12 cellular contexts compared by ENCODE assay signal in the genomic region with DNA sequence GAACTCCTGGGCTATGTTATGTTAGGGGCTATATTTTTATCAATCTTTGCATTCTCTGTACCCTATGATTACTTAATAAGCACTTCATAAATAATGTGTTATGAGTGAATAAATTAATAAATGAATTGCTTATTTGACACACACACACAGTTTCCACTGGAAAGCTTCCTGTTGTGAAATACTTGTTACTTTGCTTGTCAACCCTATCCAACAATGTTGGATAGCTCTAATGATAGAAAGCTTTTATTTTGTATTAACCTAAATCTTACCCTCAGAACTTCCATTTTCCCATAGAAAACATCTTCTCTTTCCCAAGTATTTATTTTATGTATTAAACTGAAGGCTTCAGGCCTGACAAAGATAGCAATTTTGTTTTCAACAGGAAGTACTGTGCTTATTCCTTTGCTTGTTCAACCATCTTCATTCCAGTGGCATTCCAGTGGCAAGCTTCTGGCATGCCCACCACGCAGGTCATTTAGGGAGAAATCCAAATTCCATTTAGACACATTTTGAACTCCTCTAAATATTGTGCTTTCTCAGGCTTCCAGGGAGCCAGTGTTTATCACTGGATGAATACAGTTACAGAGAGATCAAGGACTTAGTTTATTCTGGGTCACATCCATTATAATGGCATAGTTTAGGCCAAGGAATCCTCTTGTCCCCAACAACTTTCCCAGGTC.
DNase-seq lines count a peak whose midpoint lies in the region; ATAC-seq, FAIRE-seq and TF ChIP-seq lines count a peak whose summit lies in the region.
"Had no signal": no experiment of that assay in that cellular context is flagged by ENCODE, and none has a peak within 500 bp of the region (broad histone marks: within the 10 kb centered on the region; RNA-seq: fewer than 3 reads in every experiment).

No MANE protein-coding gene starts in this region.

- H4K8ac ChIP-seq in H1 (ENCODE audit: extremely low read depth, insufficient read depth, low read length), result no peak overlapping the region

- TF ChIP-seq EP300 in H1 (IDR thresholded peaks at IDR 0.05; ENCODE audit: borderline replicate concordance in 1 of 2, low read depth in 2 of 2, low read length in 2 of 2), result no peak

- no peak overlapping the region for H4K91ac ChIP-seq in H1 (replicated peaks; ENCODE audit: insufficient read length, low read length)

- H3K36me3 Mint-ChIP-seq in CD14-positive monocyte, result no peaks in the 10 kb centered on the region
- H3K36me3 Mint-ChIP-seq: naive B cell had no signal

- no peaks in the 10 kb centered on the region for H3K23me2 ChIP-seq in H1 (ENCODE audit: low read depth, low read length)

- H2BK5ac ChIP-seq in H1 (ENCODE audit: low read depth, low read length), result no peak overlapping the region

- intact Hi-C loops in CD14-positive monocyte (cut with micrococcal nuclease), result no loop called here

- no peak overlapping the region for H3K23ac ChIP-seq in H1 (ENCODE audit: insufficient read length)

- CTCF ChIA-PET in H1 (lab: Charles Lee; ENCODE audit: partially characterized antibody), result interaction anchor here (0.5 kb wide), 1 partner anchor 532 kb away, joined by 3 read pairs; no protein-coding TSS in a partner anchor

- H3K4me3 ChIP-seq in H1 (ENCODE audit: extremely low read depth in 1 of 4, insufficient read depth in 2 of 4, low read depth in 3 of 4, low read length in 4 of 4), result no peak overlapping the region
- no peak overlapping the region for H3K4me3 ChIP-seq in lung

- no peak overlapping the region for H3K18ac ChIP-seq in H1 (ENCODE audit: extremely low read depth, low read length)

- H3K4me2 ChIP-seq in H1 (ENCODE audit: insufficient read depth in 1 of 2, low read depth in 2 of 2, low read length in 2 of 2), result no peak overlapping the region

- H2AK5ac ChIP-seq in H1 (ENCODE audit: low read depth, low read length), result no peak overlapping the region

- no peak overlapping the region for H3K9ac ChIP-seq in H1 (replicated peaks in 1 of 4; ENCODE audit: extremely low read depth in 1 of 4, low read depth in 3 of 4, low read length in 3 of 4)

- H3K56ac ChIP-seq in H1 (replicated peaks; ENCODE audit: insufficient read length, low read depth, low read length), result no peak overlapping the region

- no peak overlapping the region for H3K4ac ChIP-seq in H1 (replicated peaks; ENCODE audit: insufficient read length, low read depth, low read length)

- H2BK120ac ChIP-seq in H1 (replicated peaks; ENCODE audit: low read depth, low read length), result no peak overlapping the region

- peaks cover 0 to 2% (median 1%) of the 10 kb centered on the region in 3 donors for H3K27me3 Mint-ChIP-seq in CD14-positive monocyte (ENCODE audit: low read depth in 3 of 3)
- H3K27me3 Mint-ChIP-seq: B cell, naive B cell had no signal

- TF ChIP-seq CTCF in H1 (IDR thresholded peaks at IDR 0.05; ENCODE audit: control extremely low read depth in 1 of 3, insufficient read depth in 1 of 3, low read depth in 1 of 3, low read length in 3 of 3) (no peak), lung (IDR thresholded peaks at IDR 0.05; ENCODE audit: control extremely low read depth, extremely low read depth) (no peak), CD14-positive monocyte (IDR thresholded peaks at IDR 0.05) (no peak)

- DNase-seq in A172 (ENCODE audit: low spot score) (peak; percentile 90), NCI-H226 (peak; percentile 51), H1 (ENCODE audit: low read depth in 1 of 2, low spot score in 2 of 2) (no peak), lung (ENCODE audit: low spot score) (no peak), CD14-positive monocyte (ENCODE audit: low spot score) (no peak), NAMALWA (ENCODE audit: low spot score) (no peak)
- DNase-seq: naive B cell; NK-92 treated with Interleukin-12 subunit alpha and Interleukin-12 subunit beta, amount 100 ng/mL, for 24 hours had no signal

- POLR2A ChIA-PET in H1 (lab: Charles Lee; ENCODE audit: partially characterized antibody), result no interaction called here

- no peaks in the 10 kb centered on the region for H3K4me1 ChIP-seq in H1 (replicated peaks in 1 of 4; ENCODE audit: control insufficient read depth in 3 of 4, insufficient read depth in 4 of 4, low read length in 3 of 4)
- H3K4me1 ChIP-seq in lung (ENCODE audit: control insufficient read depth in 2 of 2, insufficient read depth in 2 of 2, low read length in 2 of 2), result peaks cover 0 to 6% of the 10 kb centered on the region in 2 donors

- ATAC-seq in lung (ENCODE audit: insufficient read depth, low FRiP score) (peak; percentile 10), HG03520 (IDR thresholded peaks at IDR 0.05; ENCODE audit: unreplicated experiment) (no peak), HG02884 (IDR thresholded peaks at IDR 0.05; ENCODE audit: unreplicated experiment) (no peak)
- ATAC-seq: activated T-helper 17 cell treated with anti-CD3 and anti-CD28 coated beads, Interleukin-2, amount 50 U/mL, for 72 hours had no signal

- no peak overlapping the region for H2BK12ac ChIP-seq in H1 (ENCODE audit: low read depth, low read length)

- no peak overlapping the region for H2BK15ac ChIP-seq in H1 (ENCODE audit: low read length)

- H3K9me3 ChIP-seq in H1 (ENCODE audit: insufficient read depth in 2 of 2, low read depth in 1 of 2, low read length in 1 of 2) (no peaks in the 10 kb centered on the region), lung (ENCODE audit: control insufficient read depth in 2 of 2, insufficient read depth in 1 of 2, low read length in 1 of 2) (no peaks in the 10 kb centered on the region)

- FAIRE-seq in H1 (lab: Jason Lieb, UNC), result no peak

- no peak overlapping the region for H4K5ac ChIP-seq in H1 (ENCODE audit: insufficient read length, low read depth, low read length)

- peak overlapping the region; percentile 47; the same call in 1 of the 2 replicates for H2AFZ ChIP-seq in H1 (ENCODE audit: low read length)

- H3K27ac Mint-ChIP-seq in CD14-positive monocyte, result no peak overlapping the region
- H3K27ac Mint-ChIP-seq: activated T-helper 17 cell treated with anti-CD3 and anti-CD28 coated beads, Interleukin-2, amount 50 U/mL, for 72 hours; B cell; naive B cell had no signal

- H3K4me1 Mint-ChIP-seq in CD14-positive monocyte, result peaks cover 14% of the 10 kb centered on the region

- H3K9me3 Mint-ChIP-seq in CD14-positive monocyte, result peaks cover 0 to 2% (median 0%) of the 10 kb centered on the region in 7 donors
- H3K9me3 Mint-ChIP-seq: activated T-helper 17 cell treated with anti-CD3 and anti-CD28 coated beads, Interleukin-2, amount 50 U/mL, for 72 hours; naive B cell had no signal

- WGBS in H1 (ENCODE audit: extremely low coverage in 1 of 2, insufficient coverage in 1 of 2, insufficient read length in 1 of 2, insufficient replicate concordance in 2 of 2, low coverage in 1 of 2, low lambda C conversion rate in 2 of 2, missing lambda C conversion rate in 1 of 2), 2 experiments, result 91% methylated on average over 1 of the region's 1 CpG; no CpG with 5 or more reads in 1 of the 2 experiments
- 45 to 54% methylated on average over 1 of the region's 1 CpG for whole genome bisulfite sequencing in lung, 2 donors

- no peak overlapping the region for H2BK20ac ChIP-seq in H1 (ENCODE audit: low read length)

- H3K79me2 ChIP-seq in H1 (ENCODE audit: control insufficient read depth in 1 of 2, insufficient read depth in 2 of 2, low read length in 2 of 2), result no peaks in the 10 kb centered on the region

- no peak overlapping the region for H3K14ac ChIP-seq in H1 (ENCODE audit: insufficient read length)

- H3K36me3 ChIP-seq in H1 (ENCODE audit: control insufficient read depth in 2 of 4, insufficient read depth in 4 of 4, low read length in 3 of 4) (no peaks in the 10 kb centered on the region), lung (ENCODE audit: control insufficient read depth in 2 of 2, insufficient read depth in 2 of 2, low read length in 2 of 2) (no peaks in the 10 kb centered on the region)

- no peak overlapping the region for H3K4me3 Mint-ChIP-seq in CD14-positive monocyte
- H3K4me3 Mint-ChIP-seq: activated T-helper 17 cell treated with anti-CD3 and anti-CD28 coated beads, Interleukin-2, amount 50 U/mL, for 72 hours; B cell; naive B cell had no signal

- H3K27ac ChIP-seq in H1 (ENCODE audit: low read depth, low read length) (no peak overlapping the region), lung (ENCODE audit: low read depth in 1 of 2, low read length in 1 of 2) (peak overlapping the region in 1 of 2 donors; percentile 43)

- TF ChIP-seq RAD21 in H1 (IDR thresholded peaks at IDR 0.05 in 1 of 2, conservative IDR thresholded peaks at IDR 0.05 in 1 of 2; ENCODE audit: low read depth in 2 of 2, low read length in 2 of 2), result no peak

- H3K27me3 ChIP-seq in H1 (replicated peaks in 1 of 4; ENCODE audit: control insufficient read depth in 3 of 4, extremely low read depth in 1 of 4, insufficient read depth in 3 of 4, low read length in 3 of 4) (no peaks in the 10 kb centered on the region), lung (ENCODE audit: control insufficient read depth, insufficient read depth) (no peaks in the 10 kb centered on the region)

- H3K79me1 ChIP-seq in H1 (ENCODE audit: low read depth, low read length), result no peaks in the 10 kb centered on the region

- no peaks in the 10 kb centered on the region for H4K20me1 ChIP-seq in H1 (replicated peaks in 1 of 2; ENCODE audit: control insufficient read depth in 1 of 2, insufficient read depth in 2 of 2, low read length in 2 of 2)

- no peak for TF ChIP-seq POLR2A in H1 (IDR thresholded peaks at IDR 0.05; ENCODE audit: control extremely low read depth in 1 of 2, low read depth in 2 of 2, low read length in 2 of 2)

TF ChIP-seq in H1, 55 proteins besides CTCF, POLR2A, EP300 and RAD21 (continues in another document):
- TF ChIP-seq PHF8 (conservative IDR thresholded peaks at IDR 0.05; ENCODE audit: low read depth, low read length) (no peak), YY1 (IDR thresholded peaks at IDR 0.05; ENCODE audit: low read depth, low read length) (no peak), SAP30 (IDR thresholded peaks at IDR 0.05; ENCODE audit: insufficient read depth, insufficient replicate concordance, low read length) (no peak), GTF2F1 (IDR thresholded peaks at IDR 0.05; ENCODE audit: borderline replicate concordance, low read depth, low read length) (no peak), SUZ12 (IDR thresholded peaks at IDR 0.05; ENCODE audit: low read length) (no peak), CEBPB (IDR thresholded peaks at IDR 0.05; ENCODE audit: low read depth, low read length) (no peak), EZH2 (IDR thresholded peaks at IDR 0.05; ENCODE audit: low read depth, low read length, severe bottlenecking) (no peak), EGR1 (IDR thresholded peaks at IDR 0.05; ENCODE audit: borderline replicate concordance, low read depth, low read length) (no peak), KDM5A (IDR thresholded peaks at IDR 0.05; ENCODE audit: low read length) (no peak), SRF (IDR thresholded peaks at IDR 0.05; ENCODE audit: low read depth, low read length) (no peak), RXRA (IDR thresholded peaks at IDR 0.05; ENCODE audit: insufficient read depth, low read depth, low read length) (no peak), POLR2AphosphoS5 (IDR thresholded peaks at IDR 0.05; ENCODE audit: low read depth, low read length) (no peak)
- TF ChIP-seq, protein P1, sequence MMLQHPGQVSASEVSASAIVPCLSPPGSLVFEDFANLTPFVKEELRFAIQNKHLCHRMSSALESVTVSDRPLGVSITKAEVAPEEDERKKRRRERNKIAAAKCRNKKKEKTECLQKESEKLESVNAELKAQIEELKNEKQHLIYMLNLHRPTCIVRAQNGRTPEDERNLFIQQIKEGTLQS (IDR thresholded peaks at IDR 0.05; ENCODE audit: insufficient read depth, low read depth, low read length), result no peak

Comparison
In these comparisons a context has a peak if more than half of its experiments do, and no peak if none do; other contexts are left out.
1. DNase-seq: peak in A172 (single experiment) and NCI-H226 (single experiment); none in H1 (0 of 2), lung (single experiment), CD14-positive monocyte (single experiment) and NAMALWA (single experiment).